8 cellular contexts compared by ENCODE assay signal in the genomic region with DNA sequence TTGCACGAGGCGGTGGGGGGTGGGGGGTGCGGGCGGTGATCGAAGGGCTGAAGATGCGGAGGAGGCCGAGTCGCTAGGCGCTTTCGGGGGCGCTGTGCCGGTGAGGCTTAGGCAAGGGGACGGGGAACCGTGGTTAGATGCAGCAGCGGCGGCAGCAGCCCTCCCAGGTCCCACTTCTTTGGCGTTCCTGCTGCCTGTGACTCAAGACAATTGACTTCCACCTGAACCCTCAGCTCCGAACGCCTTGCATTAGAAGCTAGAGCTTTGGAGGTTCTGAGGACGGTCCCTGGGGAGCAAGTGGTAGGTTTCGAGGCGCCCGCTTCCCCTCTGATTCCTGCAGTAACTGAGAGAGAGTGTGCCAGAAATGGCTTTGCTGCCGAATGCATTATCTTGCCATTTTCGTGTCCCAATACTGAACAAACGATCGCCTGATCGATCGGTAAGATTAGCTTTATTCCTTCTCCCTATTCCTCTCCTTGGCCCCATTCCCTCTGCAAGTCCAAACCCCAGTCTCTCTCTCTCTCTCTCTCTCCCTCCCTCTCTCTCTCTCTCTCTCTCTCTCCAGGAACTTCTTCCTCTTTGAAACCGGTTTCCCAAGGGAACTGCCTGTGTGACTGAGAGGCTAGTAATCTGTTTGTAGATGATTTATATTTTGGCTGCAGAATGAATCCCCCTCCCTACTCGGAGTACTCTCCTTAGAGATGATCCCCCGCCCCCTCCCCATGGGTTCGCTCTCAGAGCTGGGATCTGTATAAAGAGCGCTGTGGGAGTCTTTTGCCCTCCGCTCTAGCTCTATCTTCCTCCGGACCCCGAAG. TPM values are rescaled to one million over a fixed set of nuclear protein-coding genes. Genes with fewer than 3 reads are reported as not detected.
DNase-seq lines count a peak whose midpoint lies in the region; ATAC-seq and TF ChIP-seq lines count a peak whose summit lies in the region.

No MANE protein-coding gene starts in this region.

- ATAC-seq in GM19467 (IDR thresholded peaks at IDR 0.05; ENCODE audit: unreplicated experiment) = peak; percentile 54
- no peak for ATAC-seq in HG03097 (IDR thresholded peaks at IDR 0.05; ENCODE audit: low FRiP score, unreplicated experiment)
- no peak for ATAC-seq in naive thymus-derived CD4-positive, alpha-beta T cell

- no peaks in the 10 kb centered on the region for H3K9me3 ChIP-seq in suprapubic skin
- no peaks in the 10 kb centered on the region for H3K9me3 ChIP-seq in naive thymus-derived CD4-positive, alpha-beta T cell (ENCODE audit: control insufficient read depth in 2 of 3, low read length in 3 of 3)

- TF ChIP-seq POLR2A in suprapubic skin (IDR thresholded peaks at IDR 0.05) = no peak

- intact Hi-C loops in naive thymus-derived CD4-positive, alpha-beta T cell (cut with micrococcal nuclease) = no loop called here

- peak overlapping the region; percentile 40 for H3K4me3 ChIP-seq in suprapubic skin
- no peak overlapping the region for H3K4me3 ChIP-seq in naive thymus-derived CD4-positive, alpha-beta T cell (ENCODE audit: low read length)

- H3K36me3 ChIP-seq in suprapubic skin = no peaks in the 10 kb centered on the region
- no peaks in the 10 kb centered on the region for H3K36me3 ChIP-seq in naive thymus-derived CD4-positive, alpha-beta T cell (ENCODE audit: control insufficient read depth in 2 of 3, insufficient read depth in 3 of 3, low read length in 3 of 3)

- H3K4me1 Mint-ChIP-seq in brain = peaks cover 63% of the 10 kb centered on the region
- peaks cover 0 to 19% (median 7%) of the 10 kb centered on the region in 7 donors for H3K4me1 Mint-ChIP-seq in naive thymus-derived CD4-positive, alpha-beta T cell

- H3K9me3 Mint-ChIP-seq in brain = peaks cover 0 to 3% (median 0%) of the 10 kb centered on the region in 5 experiments
- peaks cover 0 to 24% (median 5%) of the 10 kb centered on the region in 11 donors for H3K9me3 Mint-ChIP-seq in naive thymus-derived CD4-positive, alpha-beta T cell

- TF ChIP-seq EP300 in suprapubic skin (IDR thresholded peaks at IDR 0.05) = no peak

- TF ChIP-seq CTCF in brain (conservative IDR thresholded peaks at IDR 0.05) (no peak), suprapubic skin (IDR thresholded peaks at IDR 0.05) (no peak)

- DNase-seq in NCI-H1694 treated with DMSO at 0.1 percent for 48 hours (lab: John Stamatoyannopoulos, UW) = peak; percentile 54
- peak; percentile 66 for DNase-seq in islet precursor cell
- DNase-seq in suprapubic skin (ENCODE audit: low spot score in 2 of 2) = no peak
- DNase-seq in central memory CD4-positive, alpha-beta T cell = no peak
- DNase-seq in naive thymus-derived CD4-positive, alpha-beta T cell = no peak

- WGBS in suprapubic skin = under 1% methylated on average over 28 of the region's 37 CpGs

- H3K27me3 Mint-ChIP-seq in brain = peaks cover 25% of the 10 kb centered on the region
- H3K27me3 Mint-ChIP-seq in naive thymus-derived CD4-positive, alpha-beta T cell = peaks cover 25 to 44% (median 43%) of the 10 kb centered on the region in 5 donors

- peaks cover 34% of the 10 kb centered on the region for H3K4me1 ChIP-seq in suprapubic skin
- H3K4me1 ChIP-seq in naive thymus-derived CD4-positive, alpha-beta T cell (ENCODE audit: control insufficient read depth in 2 of 2, insufficient read depth in 2 of 2, low read length in 2 of 2) = no peaks in the 10 kb centered on the region

- CTCF ChIA-PET in naive thymus-derived CD4-positive, alpha-beta T cell (lab: Charles Lee) = no interaction called here

- H3K27me3 ChIP-seq in suprapubic skin = peaks cover 54% of the 10 kb centered on the region
- H3K27me3 ChIP-seq in naive thymus-derived CD4-positive, alpha-beta T cell (ENCODE audit: control insufficient read depth in 2 of 2, insufficient read depth in 2 of 2, low read length in 2 of 2) = no peaks in the 10 kb centered on the region

- H3K4me3 Mint-ChIP-seq in brain = peak overlapping the region; percentile 91 to 96 (median 94)
- H3K4me3 Mint-ChIP-seq in naive thymus-derived CD4-positive, alpha-beta T cell = peak overlapping the region in 3 of 10 donors; percentile 13 to 44 (median 35)

- POLR2A ChIA-PET in naive thymus-derived CD4-positive, alpha-beta T cell (lab: Charles Lee) = no interaction called here

- H3K36me3 Mint-ChIP-seq in brain = no peaks in the 10 kb centered on the region
- H3K36me3 Mint-ChIP-seq in naive thymus-derived CD4-positive, alpha-beta T cell = peaks cover 0 to 4% (median 0%) of the 10 kb centered on the region in 5 donors

- H3K27ac Mint-ChIP-seq in brain = peak overlapping the region; percentile 97 to 99 (median 98)
- no peak overlapping the region for H3K27ac Mint-ChIP-seq in naive thymus-derived CD4-positive, alpha-beta T cell

- no peak overlapping the region for H3K27ac ChIP-seq in suprapubic skin
- no peak overlapping the region for H3K27ac ChIP-seq in naive thymus-derived CD4-positive, alpha-beta T cell (ENCODE audit: low read depth, low read length)

RNA-seq across cellular contexts. Expression of a gene that starts 0.7 kb away (rescaled TPM):
- polyA plus RNA-seq in brain (ENCODE audit: insufficient read depth, low read depth, low replicate concordance) = 3.8 TPM
- under 1 TPM in 2 of 4 donors, not detected in 2; 0.13 to 0.53 TPM for total RNA-seq in suprapubic skin
- total RNA-seq in naive thymus-derived CD4-positive, alpha-beta T cell = not detected
- not detected for polyA plus RNA-seq in naive thymus-derived CD4-positive, alpha-beta T cell

Comparison
In these comparisons a context has a peak if more than half of its experiments do, and no peak if none do; other contexts are left out.
1. DNase-seq: peak in NCI-H1694 treated with DMSO at 0.1 percent for 48 hours (single experiment) and islet precursor cell (single experiment); none in suprapubic skin (0 of 2), central memory CD4-positive, alpha-beta T cell (single experiment) and naive thymus-derived CD4-positive, alpha-beta T cell (0 of 9).
2. H3K27ac Mint-ChIP-seq: peak in brain (5 of 5); none in naive thymus-derived CD4-positive, alpha-beta T cell (0 of 9).